ENCODE assay signal across 11 cellular contexts in genomic region chr11:65660038-65660437, GRCh38. TPM values are rescaled to one million over a fixed set of nuclear protein-coding genes. Genes with fewer than 3 reads are reported as not detected.
DNase-seq lines count a peak whose midpoint lies in the region; ATAC-seq and TF ChIP-seq lines count a peak whose summit lies in the region.
"Had no signal": no experiment of that assay in that cellular context is flagged by ENCODE, and none has a peak within 500 bp of the region (broad histone marks: within the 10 kb centered on the region; RNA-seq: fewer than 3 reads in every experiment).

No MANE protein-coding gene starts in this region.

- H3K27me3 ChIP-seq in adipocyte (replicated peaks; ENCODE audit: control insufficient read depth, insufficient read depth, low read length), result no peaks in the 10 kb centered on the region
- H3K27me3 ChIP-seq in spleen (replicated peaks in 1 of 7), result no peaks in the 10 kb centered on the region
- H3K27me3 ChIP-seq in body of pancreas, result no peaks in the 10 kb centered on the region
- H3K27me3 ChIP-seq: esophagus squamous epithelium had no signal

- H3K27me3 Mint-ChIP-seq in activated T-cell treated with anti-CD3 and anti-CD28 coated beads, Interleukin-2, amount 50 U/mL, for 4 hours (ENCODE audit: low read depth), result no peaks in the 10 kb centered on the region
- H3K27me3 Mint-ChIP-seq: progenitor cell of endocrine pancreas had no signal

- peak overlapping the region; percentile 62 for H3K4me3 Mint-ChIP-seq in activated T-cell treated with anti-CD3 and anti-CD28 coated beads, Interleukin-2, amount 50 U/mL, for 4 hours

- DNase-seq in activated T-cell treated with anti-CD3 and anti-CD28 coated beads, Interleukin-2, amount 50 U/mL, for 4 hours, result no peak
- DNase-seq in activated T-cell treated with anti-CD3 and anti-CD28 coated beads for 4 hours (no peak), adipocyte (ENCODE audit: low read depth) (no peak), spleen (peak; percentile 70), body of pancreas (no peak), ecto neural progenitor cell (ENCODE audit: low spot score) (no peak)
- DNase-seq: activated effector memory CD4-positive, alpha-beta T cell treated with anti-CD3 and anti-CD28 coated beads, Interleukin-2, amount 50 U/mL, for 16 hours; DMS53; esophagus squamous epithelium; NCI-H187 treated with DMSO at 0.1 percent for 48 hours had no signal

- TF ChIP-seq CTCF in spleen (IDR thresholded peaks at IDR 0.05 in 8 of 11, conservative IDR thresholded peaks at IDR 0.05 in 3 of 11) (no peak), body of pancreas (IDR thresholded peaks at IDR 0.05) (no peak)

- intact Hi-C loops in spleen (cut with DNase I; ENCODE audit: low total_unique reads), result no loop called here
- intact Hi-C loops in body of pancreas (cut with DNase I), result no loop called here

- no peak overlapping the region for H3K4me3 ChIP-seq in adipocyte (ENCODE audit: low read length)
- no peak overlapping the region for H3K4me3 ChIP-seq in spleen
- no peak overlapping the region for H3K4me3 ChIP-seq in body of pancreas
- H3K4me3 ChIP-seq: esophagus squamous epithelium had no signal

- peaks cover 47% of the 10 kb centered on the region for H3K4me1 Mint-ChIP-seq in activated T-cell treated with anti-CD3 and anti-CD28 coated beads, Interleukin-2, amount 50 U/mL, for 4 hours (ENCODE audit: low read depth)

- ATAC-seq in activated T-cell treated with anti-CD3 and anti-CD28 coated beads, Interleukin-2, amount 50 U/mL, for 4 hours, result no peak
- ATAC-seq in body of pancreas, result no peak

- H3K9ac ChIP-seq in adipocyte (ENCODE audit: low read length), result peak overlapping the region; percentile 51

- H3K4me1 ChIP-seq in adipocyte (ENCODE audit: control insufficient read depth, insufficient read depth, low read length) (peaks cover 22% of the 10 kb centered on the region), spleen (peaks cover 17 to 83% (median 50%) of the 10 kb centered on the region in 6 donors), body of pancreas (peaks cover 21% of the 10 kb centered on the region)

- WGBS in spleen, 5 donors, result 87 to 95% (median 93%) methylated on average over 9 of the region's 9 CpGs
- WGBS in body of pancreas, 2 donors, result 89 to 90% methylated on average over 7 to 9 of the region's 9 CpGs

- no peaks in the 10 kb centered on the region for H3K9me3 ChIP-seq in adipocyte (ENCODE audit: control insufficient read depth, low read length)
- no peaks in the 10 kb centered on the region for H3K9me3 ChIP-seq in spleen
- H3K9me3 ChIP-seq in body of pancreas, result no peaks in the 10 kb centered on the region
- H3K9me3 ChIP-seq: esophagus squamous epithelium had no signal

- TF ChIP-seq POLR2A in spleen (IDR thresholded peaks at IDR 0.05), result no peak
- TF ChIP-seq POLR2A in body of pancreas (IDR thresholded peaks at IDR 0.05), result no peak

- peaks cover 44% of the 10 kb centered on the region for H3K36me3 Mint-ChIP-seq in activated T-cell treated with anti-CD3 and anti-CD28 coated beads, Interleukin-2, amount 50 U/mL, for 4 hours (ENCODE audit: insufficient read depth)

- H3K27ac ChIP-seq in spleen (peak overlapping the region in 3 of 8 donors; percentile 13 to 99 (median 50)), body of pancreas (no peak overlapping the region)

- peaks cover 60% of the 10 kb centered on the region for H3K36me3 ChIP-seq in adipocyte (ENCODE audit: control insufficient read depth, insufficient read depth, low read length, severe bottlenecking)
- peaks cover 9 to 69% (median 66%) of the 10 kb centered on the region in 6 donors for H3K36me3 ChIP-seq in spleen
- H3K36me3 ChIP-seq in body of pancreas (replicated peaks in 1 of 2; ENCODE audit: insufficient read depth in 1 of 2, low read depth in 2 of 2), result peaks cover 10 to 43% of the 10 kb centered on the region in 2 donors

- H3K9me3 Mint-ChIP-seq in activated T-cell treated with anti-CD3 and anti-CD28 coated beads, Interleukin-2, amount 50 U/mL, for 4 hours, result no peaks in the 10 kb centered on the region

RNA-seq across cellular contexts. Expression of gene RELA, which starts 2.7 kb away (rescaled TPM):
- 100 to 1,000 TPM; 108 to 118 (median 111) TPM for total RNA-seq in activated T-cell treated with anti-CD3 and anti-CD28 coated beads, Interleukin-2, amount 50 U/mL, for 4 hours
- total RNA-seq in spleen (100 to 1,000 TPM in 1 of 7 donors, 10 to 100 TPM in 6; 68.2 to 115 (median 85.3) TPM), body of pancreas (10 to 100 TPM; 27.5 to 45.8 TPM)
- polyA plus RNA-seq in spleen, result 10 to 100 TPM; 25.8 to 43.0 (median 25.9) TPM

RNA-seq across cellular contexts. Expression of gene SIPA1, which starts 22.1 kb away (rescaled TPM):
- total RNA-seq in activated T-cell treated with anti-CD3 and anti-CD28 coated beads, Interleukin-2, amount 50 U/mL, for 4 hours, result 100 to 1,000 TPM in 1 of 3 donors, 10 to 100 TPM in 2; 80.0 to 101 (median 95.4) TPM
- total RNA-seq in spleen (100 to 1,000 TPM; 167 to 308 (median 255) TPM), body of pancreas (10 to 100 TPM; 23.6 to 29.3 TPM)
- 100 to 1,000 TPM; 269 to 423 (median 327) TPM for polyA plus RNA-seq in spleen

RNA-seq across cellular contexts. Expression of gene PCNX3, which starts 44.5 kb away (rescaled TPM):
- 10 to 100 TPM; 55.8 to 59.7 (median 59.5) TPM for total RNA-seq in activated T-cell treated with anti-CD3 and anti-CD28 coated beads, Interleukin-2, amount 50 U/mL, for 4 hours
- total RNA-seq in spleen (10 to 100 TPM; 38.6 to 51.3 (median 47.4) TPM), body of pancreas (10 to 100 TPM; 21.8 to 56.7 TPM)
- polyA plus RNA-seq in spleen, result 10 to 100 TPM in 2 of 3 donors, 1 to 10 TPM in 1; 9.2 to 24.9 (median 17.7) TPM

RNA-seq across cellular contexts. Expression of gene MAP3K11, which starts 46.0 kb away (rescaled TPM):
- total RNA-seq in activated T-cell treated with anti-CD3 and anti-CD28 coated beads, Interleukin-2, amount 50 U/mL, for 4 hours, result 10 to 100 TPM; 71.8 to 87.1 (median 74.3) TPM
- total RNA-seq in spleen (100 to 1,000 TPM in 3 of 7 donors, 10 to 100 TPM in 4; 93.5 to 158 (median 99.9) TPM), body of pancreas (10 to 100 TPM; 31.6 to 94.9 TPM)
- polyA plus RNA-seq in spleen, result 100 to 1,000 TPM in 1 of 3 donors, 10 to 100 TPM in 2; 29.4 to 109 (median 97.7) TPM

RNA-seq across cellular contexts. Expression of gene KAT5, which starts 52.0 kb away (rescaled TPM):
- total RNA-seq in activated T-cell treated with anti-CD3 and anti-CD28 coated beads, Interleukin-2, amount 50 U/mL, for 4 hours, result 10 to 100 TPM; 81.7 to 96.5 (median 85.1) TPM
- total RNA-seq in spleen (10 to 100 TPM; 55.0 to 85.8 (median 63.6) TPM), body of pancreas (10 to 100 TPM; 38.9 to 45.5 TPM)
- 100 to 1,000 TPM in 1 of 3 donors, 10 to 100 TPM in 2; 55.3 to 103 (median 72.4) TPM for polyA plus RNA-seq in spleen
